In genomic region chr2:112765251-112765650, GRCh38 we compare ENCODE assay signal across 9 cellular contexts. TPM values are rescaled to one million over a fixed set of nuclear protein-coding genes. Genes with fewer than 3 reads are reported as not detected.
DNase-seq lines count a peak whose midpoint lies in the region; ATAC-seq and TF ChIP-seq lines count a peak whose summit lies in the region.
"Had no signal": no experiment of that assay in that cellular context is flagged by ENCODE, and none has a peak within 500 bp of the region (broad histone marks: within the 10 kb centered on the region; RNA-seq: fewer than 3 reads in every experiment).

No MANE protein-coding gene starts in this region.

- TF ChIP-seq RAD21 in SK-N-SH (IDR thresholded peaks at IDR 0.05; ENCODE audit: low read length): no peak

- DNase-seq in SK-N-SH (no peak), SK-N-MC (ENCODE audit: low read depth, low spot score) (no peak), foreskin keratinocyte (no peak), AML-193 (lab: John Stamatoyannopoulos, UW) (no peak)
- DNase-seq in activated CD4-positive, CD25-positive, alpha-beta regulatory T cell treated with anti-CD3 and anti-CD28 coated beads, Interleukin-2, amount 50 U/mL, for 72 hours: no peak

- POLR2A ChIA-PET in SK-N-SH (lab: Yijun Ruan, JAX): interaction anchor here (0.5 to 0.9 kb wide), 2 partner anchors 16 to 177 kb away, joined by 3 to 4 read pairs; no protein-coding TSS in a partner anchor

- H3K27me3 ChIP-seq in SK-N-SH (ENCODE audit: insufficient read depth) (no peaks in the 10 kb centered on the region), foreskin keratinocyte (no peaks in the 10 kb centered on the region)

- peaks cover 3% of the 10 kb centered on the region for H3F3A ChIP-seq in SK-N-SH (replicated peaks; ENCODE audit: insufficient read depth)

- no peaks in the 10 kb centered on the region for H3K9me2 ChIP-seq in SK-N-SH

- H3K36me3 Mint-ChIP-seq in stimulated activated memory B cell treated with anti-CD40 and anti-IgM and Interleukin-4, amounts not matched to agents 10 μg/mL and 1 μg/mL and 100 μg/mL, for 72 hours: no peaks in the 10 kb centered on the region

- peaks cover 5 to 11% of the 10 kb centered on the region in 2 experiments for H3K36me3 ChIP-seq in SK-N-SH (replicated peaks in 1 of 2; ENCODE audit: control insufficient read depth in 1 of 2, insufficient read depth in 2 of 2, low read length in 1 of 2)
- H3K36me3 ChIP-seq in SK-N-MC (ENCODE audit: insufficient read depth, low read length): peaks cover 15% of the 10 kb centered on the region

- peaks cover 28% of the 10 kb centered on the region for H3K4me1 Mint-ChIP-seq in stimulated activated memory B cell treated with anti-CD40 and anti-IgM and Interleukin-4, amounts not matched to agents 10 μg/mL and 1 μg/mL and 100 μg/mL, for 72 hours

- 65% methylated on average over 4 of the region's 4 CpGs for WGBS in SK-N-SH (ENCODE audit: low lambda C conversion rate)

- TF ChIP-seq CTCF in SK-N-SH (IDR thresholded peaks at IDR 0.05) (no peak), foreskin keratinocyte (conservative IDR thresholded peaks at IDR 0.05) (no peak)

- peak overlapping the region; percentile 17 to 53; a peak in 1 of 4 replicates for H3K27ac ChIP-seq in SK-N-SH (ENCODE audit: low read depth in 2 of 2, low read length in 1 of 2)
- H3K27ac ChIP-seq in SK-N-MC: no peak overlapping the region
- H3K27ac ChIP-seq in foreskin keratinocyte: peak overlapping the region; percentile 63

- H3K9me3 Mint-ChIP-seq in stimulated activated memory B cell treated with anti-CD40 and anti-IgM and Interleukin-4, amounts not matched to agents 10 μg/mL and 1 μg/mL and 100 μg/mL, for 72 hours: no peaks in the 10 kb centered on the region

- peak overlapping the region; percentile 86 for H3K27ac Mint-ChIP-seq in stimulated activated memory B cell treated with anti-CD40 and anti-IgM and Interleukin-4, amounts not matched to agents 10 μg/mL and 1 μg/mL and 100 μg/mL, for 72 hours

- H4K20me1 ChIP-seq in SK-N-SH (ENCODE audit: insufficient read depth): no peaks in the 10 kb centered on the region

- CTCF ChIA-PET in SK-N-SH (lab: Yijun Ruan, JAX): interaction anchor here (6.9 kb wide), 1 partner anchor 16 kb away, joined by 40 read pairs; no protein-coding TSS in a partner anchor

- H3K9ac ChIP-seq in SK-N-SH (peak overlapping the region; percentile 66), SK-N-MC (ENCODE audit: insufficient read length) (peak overlapping the region; percentile 60)

- no peaks in the 10 kb centered on the region for H3K9me3 ChIP-seq in SK-N-SH
- H3K9me3 ChIP-seq in SK-N-MC (ENCODE audit: low read depth, low read length): no peaks in the 10 kb centered on the region

- peak overlapping the region; percentile 89 for H2AFZ ChIP-seq in SK-N-SH (ENCODE audit: low read depth)

- H3K4me2 ChIP-seq in SK-N-SH: peak overlapping the region; percentile 77

- H3K4me3 ChIP-seq in SK-N-SH (ENCODE audit: low read depth in 2 of 2, low read length in 1 of 2): peak overlapping the region; percentile 89 to 95
- H3K4me3 ChIP-seq in SK-N-MC: peak overlapping the region; percentile 98

- ATAC-seq in SK-N-SH treated with all-trans-retinoic acid at 6 μM for 48 hours (no peak), foreskin keratinocyte (no peak), GM21515 (IDR thresholded peaks at IDR 0.05; ENCODE audit: unreplicated experiment) (no peak)
- ATAC-seq in stimulated activated memory B cell treated with anti-CD40 and anti-IgM and Interleukin-4, amounts not matched to agents 10 μg/mL and 1 μg/mL and 100 μg/mL, for 72 hours: no peak

- no peak for TF ChIP-seq EP300 in SK-N-SH (IDR thresholded peaks at IDR 0.05; ENCODE audit: borderline replicate concordance in 1 of 2, low read depth in 1 of 2, low read length in 1 of 2)

- peaks cover 39% of the 10 kb centered on the region for H3K79me2 ChIP-seq in SK-N-SH (ENCODE audit: insufficient read depth)

- H3K27me3 Mint-ChIP-seq in stimulated activated memory B cell treated with anti-CD40 and anti-IgM and Interleukin-4, amounts not matched to agents 10 μg/mL and 1 μg/mL and 100 μg/mL, for 72 hours: no peaks in the 10 kb centered on the region

- H3K4me1 ChIP-seq in SK-N-SH (ENCODE audit: control insufficient read depth in 1 of 2, insufficient read depth in 2 of 2, low read depth in 1 of 2, low read length in 1 of 2) (peaks cover 8 to 15% of the 10 kb centered on the region in 2 experiments; a peak in 3 of 4 replicates), foreskin keratinocyte (peaks cover 5% of the 10 kb centered on the region)

- H3K4me3 Mint-ChIP-seq in stimulated activated memory B cell treated with anti-CD40 and anti-IgM and Interleukin-4, amounts not matched to agents 10 μg/mL and 1 μg/mL and 100 μg/mL, for 72 hours: peak overlapping the region; percentile 96

TF ChIP-seq in SK-N-SH, 30 proteins besides CTCF, POLR2A, EP300 and RAD21:
- TF ChIP-seq NFIC (IDR thresholded peaks at IDR 0.05; ENCODE audit: borderline replicate concordance): no peak
- TF ChIP-seq SIN3A (IDR thresholded peaks at IDR 0.05; ENCODE audit: borderline replicate concordance, low read depth, low read length): no peak
- no peak for TF ChIP-seq MAX (IDR thresholded peaks at IDR 0.05; ENCODE audit: low read depth)
- TF ChIP-seq NRF1 (IDR thresholded peaks at IDR 0.05; ENCODE audit: low read depth, low read length): no peak
- TF ChIP-seq, protein P1, sequence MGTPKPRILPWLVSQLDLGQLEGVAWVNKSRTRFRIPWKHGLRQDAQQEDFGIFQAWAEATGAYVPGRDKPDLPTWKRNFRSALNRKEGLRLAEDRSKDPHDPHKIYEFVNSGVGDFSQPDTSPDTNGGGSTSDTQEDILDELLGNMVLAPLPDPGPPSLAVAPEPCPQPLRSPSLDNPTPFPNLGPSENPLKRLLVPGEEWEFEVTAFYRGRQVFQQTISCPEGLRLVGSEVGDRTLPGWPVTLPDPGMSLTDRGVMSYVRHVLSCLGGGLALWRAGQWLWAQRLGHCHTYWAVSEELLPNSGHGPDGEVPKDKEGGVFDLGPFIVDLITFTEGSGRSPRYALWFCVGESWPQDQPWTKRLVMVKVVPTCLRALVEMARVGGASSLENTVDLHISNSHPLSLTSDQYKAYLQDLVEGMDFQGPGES (IDR thresholded peaks at IDR 0.05; ENCODE audit: low read depth, low read length): no peak
- TF ChIP-seq GATA2 (CRISPR knock-in tag; IDR thresholded peaks at IDR 0.05): no peak

TF ChIP-seq in SK-N-SH treated with all-trans-retinoic acid at 6 μM for 48 hours, 23 proteins besides CTCF, POLR2A, EP300 and RAD21 (continues in another document):
- TF ChIP-seq BACH2 (CRISPR knock-in tag; IDR thresholded peaks at IDR 0.05; ENCODE audit: borderline replicate concordance) (no peak), ESRRG (CRISPR knock-in tag; IDR thresholded peaks at IDR 0.05) (no peak), CSRNP3 (CRISPR knock-in tag; IDR thresholded peaks at IDR 0.05) (no peak), POU6F1 (CRISPR knock-in tag; IDR thresholded peaks at IDR 0.05; ENCODE audit: borderline replicate concordance, low read depth) (no peak), ISL1 (CRISPR knock-in tag; IDR thresholded peaks at IDR 0.05) (no peak), CREB5 (CRISPR knock-in tag; IDR thresholded peaks at IDR 0.05; ENCODE audit: low read depth) (no peak), ZNF70 (CRISPR knock-in tag; IDR thresholded peaks at IDR 0.05) (no peak)

RNA-seq across cellular contexts. Expression of gene CKAP2L, which starts 0.8 kb away (rescaled TPM):
- polyA plus RNA-seq in SK-N-SH (2012; rRNA removed) (2.9 TPM in 2 replicates), foreskin keratinocyte (9.2 and 13.4 TPM in 2 replicates)
- 3.8 and 4.4 TPM in 2 replicates for polyA plus RNA-seq in SK-N-SH (2012; cell fraction: cytosol; rRNA removed)
- polyA plus RNA-seq in SK-N-SH (2012; cell fraction: nucleus; rRNA removed): 0.86 and 2.0 TPM in 2 replicates
- 30.1 and 40.8 TPM in 2 replicates for total RNA-seq in foreskin keratinocyte

RNA-seq across cellular contexts. Expression of gene IL1A, which starts 19.0 kb away (rescaled TPM):
- polyA plus RNA-seq in SK-N-SH (2012; rRNA removed) (not detected in 2 replicates), foreskin keratinocyte (156 and 231 TPM in 2 replicates)
- polyA plus RNA-seq in SK-N-SH (2012; cell fraction: cytosol; rRNA removed): 0.01 and 0.03 TPM in 2 replicates
- polyA plus RNA-seq in SK-N-SH (2012; cell fraction: nucleus; rRNA removed): not detected in 2 replicates
- 263 and 311 TPM in 2 replicates for total RNA-seq in foreskin keratinocyte
- total RNA-seq: lung microvascular endothelial cell had no signal

RNA-seq across cellular contexts. Expression of gene NT5DC4, which starts 44.4 kb away (rescaled TPM):
- polyA plus RNA-seq in SK-N-SH (2012; rRNA removed): not detected in 2 replicates
- 0.01 TPM in 1 of 2 replicates, not detected in the other for polyA plus RNA-seq in SK-N-SH (2012; cell fraction: cytosol; rRNA removed)
- polyA plus RNA-seq in SK-N-SH (2012; cell fraction: nucleus; rRNA removed): 0.01 and 0.07 TPM in 2 replicates
- 0.07 TPM in 1 of 2 replicates, not detected in the other for total RNA-seq in foreskin keratinocyte
- 0.01 TPM in 1 of 2 replicates, not detected in the other for polyA plus RNA-seq in foreskin keratinocyte
- total RNA-seq: lung microvascular endothelial cell had no signal

Comparison
In these comparisons a context has a peak if more than half of its experiments do, and no peak if none do; other contexts are left out.
1. RNA of gene IL1A, which starts 19.0 kb away (polyA plus RNA-seq): 156 to 231 TPM in foreskin keratinocyte; 0.01 to 0.03 TPM in SK-N-SH; every median in the first group is over 100 times any median in the second.